Comparison of ENCODE assay signal across 9 cellular contexts in the genomic region with DNA sequence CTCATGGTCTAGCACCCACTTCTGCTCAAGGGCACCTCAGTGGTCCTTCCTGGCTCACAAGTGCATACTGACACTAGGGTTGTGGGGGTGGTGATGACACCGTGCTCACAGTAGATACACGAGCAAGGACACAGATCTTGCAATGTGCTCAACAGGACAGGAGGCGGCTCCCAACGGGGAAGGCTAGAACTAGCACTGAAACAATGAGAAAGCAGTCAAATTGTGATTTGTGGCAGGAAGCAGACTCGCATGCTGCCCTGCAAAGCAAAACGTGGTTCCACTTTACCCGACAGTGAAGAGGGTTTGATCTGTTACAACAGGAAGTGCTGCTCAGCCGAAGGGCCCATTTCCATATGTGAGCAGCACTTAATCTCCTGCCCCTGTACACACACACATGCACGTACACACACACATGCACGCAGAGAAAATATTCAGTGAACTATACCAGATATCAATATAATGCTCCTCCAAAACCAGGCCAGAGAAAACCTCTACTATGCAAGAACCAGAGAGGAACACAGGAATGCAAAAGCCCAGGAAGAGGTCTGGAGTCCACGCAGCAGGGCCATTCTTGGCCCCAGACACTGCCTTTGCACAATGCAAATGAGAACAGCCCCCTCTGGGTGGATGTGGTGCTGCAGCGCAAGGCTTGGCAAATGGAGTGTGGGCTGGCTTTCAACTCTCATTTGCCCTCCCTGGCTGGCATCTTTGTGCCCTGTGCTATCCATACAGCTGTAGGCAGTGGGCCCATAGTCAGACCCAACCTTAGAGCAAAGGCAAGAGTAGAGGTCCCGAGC. TPM values are rescaled to one million over a fixed set of nuclear protein-coding genes. Genes with fewer than 3 reads are reported as not detected.
DNase-seq lines count a peak whose midpoint lies in the region; ATAC-seq and TF ChIP-seq lines count a peak whose summit lies in the region.
"Had no signal": no experiment of that assay in that cellular context is flagged by ENCODE, and none has a peak within 500 bp of the region (broad histone marks: within the 10 kb centered on the region; RNA-seq: fewer than 3 reads in every experiment).

No MANE protein-coding gene starts in this region.

- no peak overlapping the region for H3K4me3 Mint-ChIP-seq in mesothelial cell of epicardium

- no peaks in the 10 kb centered on the region for H3K27me3 Mint-ChIP-seq in mesothelial cell of epicardium (ENCODE audit: low read depth)

- H3K4me1 Mint-ChIP-seq in mesothelial cell of epicardium: peaks cover 43% of the 10 kb centered on the region

- H3K27ac Mint-ChIP-seq in mesothelial cell of epicardium: peak overlapping the region; percentile 90

- TF ChIP-seq CTCF in mesothelial cell of epicardium (IDR thresholded peaks at IDR 0.05; ENCODE audit: unreplicated experiment): no peak

- peak; percentile 90 for ATAC-seq in GM21526 (IDR thresholded peaks at IDR 0.05; ENCODE audit: low FRiP score, unreplicated experiment)

- peaks cover 32% of the 10 kb centered on the region for H3K36me3 Mint-ChIP-seq in mesothelial cell of epicardium
- H3K36me3 Mint-ChIP-seq: IgD-negative memory B cell had no signal

- peak; percentile 20 for DNase-seq in GM04503 (ENCODE audit: low read depth)
- DNase-seq in HT1080 (ENCODE audit: low read depth): peak; percentile 20
- DNase-seq in activated CD8-positive, alpha-beta memory T cell treated with anti-CD3 and anti-CD28 coated beads for 1 hour (ENCODE audit: extremely low read depth in 1 of 2, low read depth in 1 of 2): peak; percentile 4 to 18
- no peak for DNase-seq in mesothelial cell of epicardium (ENCODE audit: low spot score in 2 of 2, unreplicated experiment in 2 of 2)
- DNase-seq in Ammon's horn (ENCODE audit: low spot score): no peak
- no peak for DNase-seq in NCI-H2081 (lab: John Stamatoyannopoulos, UW)
- DNase-seq in NCI-H1694 (lab: John Stamatoyannopoulos, UW): no peak

- H3K9me3 Mint-ChIP-seq in mesothelial cell of epicardium: peaks cover 3% of the 10 kb centered on the region

RNA-seq across cellular contexts. Expression of a gene that starts 47.1 kb away (rescaled TPM):
- total RNA-seq in HT1080 (2014; rRNA removed; shearing (Covaris generic)): not detected in 2 replicates
- not detected in 2 replicates for polyA plus RNA-seq in HT1080 (2015; cell fraction: cytosol; rRNA removed)
- polyA plus RNA-seq in HT1080 (2015; cell fraction: nucleus; rRNA removed): not detected in 2 replicates
- 34.3 to 36.5 TPM (median 35.2 TPM) in 3 replicates for total RNA-seq in mesothelial cell of epicardium
- polyA plus RNA-seq: IgD-negative memory B cell had no signal

Comparison
In these comparisons a context has a peak if more than half of its experiments do, and no peak if none do; other contexts are left out.
1. DNase-seq: peak in GM04503 (single experiment), HT1080 (single experiment) and activated CD8-positive, alpha-beta memory T cell treated with anti-CD3 and anti-CD28 coated beads for 1 hour (2 of 2); none in mesothelial cell of epicardium (0 of 2), Ammon's horn (single experiment), NCI-H2081 (0 of 2) and NCI-H1694 (single experiment).
2. RNA of a gene that starts 47.1 kb away (total RNA-seq): 34.3 to 36.5 TPM in mesothelial cell of epicardium; not detected in HT1080; every median in the first group is over 10 times any median in the second.